ENCODE assay signal across 1 cellular context in the genomic region with DNA sequence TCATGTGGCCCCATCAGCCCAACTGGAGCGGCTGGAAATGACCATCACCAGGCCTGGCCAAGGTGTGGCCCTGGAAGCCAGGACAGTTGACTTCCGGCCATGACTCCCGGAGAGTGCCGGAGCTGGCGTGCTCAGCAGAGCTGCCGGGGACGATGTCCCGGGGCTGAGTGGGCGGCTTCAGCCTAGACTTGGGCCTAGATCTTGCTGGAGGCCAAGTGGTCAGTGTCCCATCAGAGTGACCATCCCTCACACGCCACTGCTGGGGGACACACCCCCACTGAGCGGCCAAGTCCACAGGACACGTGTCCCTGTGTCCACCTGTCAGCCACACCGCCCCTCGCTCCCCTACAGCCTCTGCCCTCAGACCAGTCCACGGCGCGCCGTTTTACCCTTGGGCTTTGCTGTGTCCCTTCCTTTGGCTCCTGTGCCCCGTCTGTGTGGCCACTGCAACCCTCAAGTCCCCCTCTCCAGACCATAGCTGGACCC.
TF ChIP-seq lines count a peak whose summit lies in the region.

No MANE protein-coding gene starts in this region.

TF ChIP-seq in GM23338, 12 proteins besides CTCF, POLR2A, EP300 and RAD21 (continued from another document):
- TF ChIP-seq, protein P1, sequence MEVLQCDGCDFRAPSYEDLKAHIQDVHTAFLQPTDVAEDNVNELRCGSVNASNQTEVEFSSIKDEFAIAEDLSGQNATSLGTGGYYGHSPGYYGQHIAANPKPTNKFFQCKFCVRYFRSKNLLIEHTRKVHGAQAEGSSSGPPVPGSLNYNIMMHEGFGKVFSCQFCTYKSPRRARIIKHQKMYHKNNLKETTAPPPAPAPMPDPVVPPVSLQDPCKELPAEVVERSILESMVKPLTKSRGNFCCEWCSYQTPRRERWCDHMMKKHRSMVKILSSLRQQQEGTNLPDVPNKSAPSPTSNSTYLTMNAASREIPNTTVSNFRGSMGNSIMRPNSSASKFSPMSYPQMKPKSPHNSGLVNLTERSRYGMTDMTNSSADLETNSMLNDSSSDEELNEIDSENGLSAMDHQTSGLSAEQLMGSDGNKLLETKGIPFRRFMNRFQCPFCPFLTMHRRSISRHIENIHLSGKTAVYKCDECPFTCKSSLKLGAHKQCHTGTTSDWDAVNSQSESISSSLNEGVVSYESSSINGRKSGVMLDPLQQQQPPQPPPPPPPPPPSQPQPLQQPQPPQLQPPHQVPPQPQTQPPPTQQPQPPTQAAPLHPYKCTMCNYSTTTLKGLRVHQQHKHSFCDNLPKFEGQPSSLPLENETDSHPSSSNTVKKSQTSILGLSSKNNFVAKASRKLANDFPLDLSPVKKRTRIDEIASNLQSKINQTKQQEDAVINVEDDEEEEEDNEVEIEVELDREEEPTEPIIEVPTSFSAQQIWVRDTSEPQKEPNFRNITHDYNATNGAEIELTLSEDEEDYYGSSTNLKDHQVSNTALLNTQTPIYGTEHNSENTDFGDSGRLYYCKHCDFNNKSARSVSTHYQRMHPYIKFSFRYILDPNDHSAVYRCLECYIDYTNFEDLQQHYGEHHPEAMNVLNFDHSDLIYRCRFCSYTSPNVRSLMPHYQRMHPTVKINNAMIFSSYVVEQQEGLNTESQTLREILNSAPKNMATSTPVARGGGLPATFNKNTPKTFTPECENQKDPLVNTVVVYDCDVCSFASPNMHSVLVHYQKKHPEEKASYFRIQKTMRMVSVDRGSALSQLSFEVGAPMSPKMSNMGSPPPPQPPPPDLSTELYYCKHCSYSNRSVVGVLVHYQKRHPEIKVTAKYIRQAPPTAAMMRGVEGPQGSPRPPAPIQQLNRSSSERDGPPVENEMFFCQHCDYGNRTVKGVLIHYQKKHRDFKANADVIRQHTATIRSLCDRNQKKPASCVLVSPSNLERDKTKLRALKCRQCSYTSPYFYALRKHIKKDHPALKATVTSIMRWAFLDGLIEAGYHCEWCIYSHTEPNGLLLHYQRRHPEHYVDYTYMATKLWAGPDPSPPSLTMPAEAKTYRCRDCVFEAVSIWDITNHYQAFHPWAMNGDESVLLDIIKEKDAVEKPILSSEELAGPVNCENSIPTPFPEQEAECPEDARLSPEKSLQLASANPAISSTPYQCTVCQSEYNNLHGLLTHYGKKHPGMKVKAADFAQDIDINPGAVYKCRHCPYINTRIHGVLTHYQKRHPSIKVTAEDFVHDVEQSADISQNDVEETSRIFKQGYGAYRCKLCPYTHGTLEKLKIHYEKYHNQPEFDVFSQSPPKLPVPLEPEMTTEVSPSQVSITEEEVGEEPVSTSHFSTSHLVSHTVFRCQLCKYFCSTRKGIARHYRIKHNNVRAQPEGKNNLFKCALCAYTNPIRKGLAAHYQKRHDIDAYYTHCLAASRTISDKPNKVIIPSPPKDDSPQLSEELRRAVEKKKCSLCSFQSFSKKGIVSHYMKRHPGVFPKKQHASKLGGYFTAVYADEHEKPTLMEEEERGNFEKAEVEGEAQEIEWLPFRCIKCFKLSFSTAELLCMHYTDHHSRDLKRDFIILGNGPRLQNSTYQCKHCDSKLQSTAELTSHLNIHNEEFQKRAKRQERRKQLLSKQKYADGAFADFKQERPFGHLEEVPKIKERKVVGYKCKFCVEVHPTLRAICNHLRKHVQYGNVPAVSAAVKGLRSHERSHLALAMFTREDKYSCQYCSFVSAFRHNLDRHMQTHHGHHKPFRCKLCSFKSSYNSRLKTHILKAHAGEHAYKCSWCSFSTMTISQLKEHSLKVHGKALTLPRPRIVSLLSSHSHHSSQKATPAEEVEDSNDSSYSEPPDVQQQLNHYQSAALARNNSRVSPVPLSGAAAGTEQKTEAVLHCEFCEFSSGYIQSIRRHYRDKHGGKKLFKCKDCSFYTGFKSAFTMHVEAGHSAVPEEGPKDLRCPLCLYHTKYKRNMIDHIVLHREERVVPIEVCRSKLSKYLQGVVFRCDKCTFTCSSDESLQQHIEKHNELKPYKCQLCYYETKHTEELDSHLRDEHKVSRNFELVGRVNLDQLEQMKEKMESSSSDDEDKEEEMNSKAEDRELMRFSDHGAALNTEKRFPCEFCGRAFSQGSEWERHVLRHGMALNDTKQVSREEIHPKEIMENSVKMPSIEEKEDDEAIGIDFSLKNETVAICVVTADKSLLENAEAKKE (CRISPR knock-in tag; IDR thresholded peaks at IDR 0.05): no peak
- TF ChIP-seq, protein P2, sequence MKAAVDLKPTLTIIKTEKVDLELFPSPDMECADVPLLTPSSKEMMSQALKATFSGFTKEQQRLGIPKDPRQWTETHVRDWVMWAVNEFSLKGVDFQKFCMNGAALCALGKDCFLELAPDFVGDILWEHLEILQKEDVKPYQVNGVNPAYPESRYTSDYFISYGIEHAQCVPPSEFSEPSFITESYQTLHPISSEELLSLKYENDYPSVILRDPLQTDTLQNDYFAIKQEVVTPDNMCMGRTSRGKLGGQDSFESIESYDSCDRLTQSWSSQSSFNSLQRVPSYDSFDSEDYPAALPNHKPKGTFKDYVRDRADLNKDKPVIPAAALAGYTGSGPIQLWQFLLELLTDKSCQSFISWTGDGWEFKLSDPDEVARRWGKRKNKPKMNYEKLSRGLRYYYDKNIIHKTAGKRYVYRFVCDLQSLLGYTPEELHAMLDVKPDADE (IDR thresholded peaks at IDR 0.05): no peak
- TF ChIP-seq, protein P3, sequence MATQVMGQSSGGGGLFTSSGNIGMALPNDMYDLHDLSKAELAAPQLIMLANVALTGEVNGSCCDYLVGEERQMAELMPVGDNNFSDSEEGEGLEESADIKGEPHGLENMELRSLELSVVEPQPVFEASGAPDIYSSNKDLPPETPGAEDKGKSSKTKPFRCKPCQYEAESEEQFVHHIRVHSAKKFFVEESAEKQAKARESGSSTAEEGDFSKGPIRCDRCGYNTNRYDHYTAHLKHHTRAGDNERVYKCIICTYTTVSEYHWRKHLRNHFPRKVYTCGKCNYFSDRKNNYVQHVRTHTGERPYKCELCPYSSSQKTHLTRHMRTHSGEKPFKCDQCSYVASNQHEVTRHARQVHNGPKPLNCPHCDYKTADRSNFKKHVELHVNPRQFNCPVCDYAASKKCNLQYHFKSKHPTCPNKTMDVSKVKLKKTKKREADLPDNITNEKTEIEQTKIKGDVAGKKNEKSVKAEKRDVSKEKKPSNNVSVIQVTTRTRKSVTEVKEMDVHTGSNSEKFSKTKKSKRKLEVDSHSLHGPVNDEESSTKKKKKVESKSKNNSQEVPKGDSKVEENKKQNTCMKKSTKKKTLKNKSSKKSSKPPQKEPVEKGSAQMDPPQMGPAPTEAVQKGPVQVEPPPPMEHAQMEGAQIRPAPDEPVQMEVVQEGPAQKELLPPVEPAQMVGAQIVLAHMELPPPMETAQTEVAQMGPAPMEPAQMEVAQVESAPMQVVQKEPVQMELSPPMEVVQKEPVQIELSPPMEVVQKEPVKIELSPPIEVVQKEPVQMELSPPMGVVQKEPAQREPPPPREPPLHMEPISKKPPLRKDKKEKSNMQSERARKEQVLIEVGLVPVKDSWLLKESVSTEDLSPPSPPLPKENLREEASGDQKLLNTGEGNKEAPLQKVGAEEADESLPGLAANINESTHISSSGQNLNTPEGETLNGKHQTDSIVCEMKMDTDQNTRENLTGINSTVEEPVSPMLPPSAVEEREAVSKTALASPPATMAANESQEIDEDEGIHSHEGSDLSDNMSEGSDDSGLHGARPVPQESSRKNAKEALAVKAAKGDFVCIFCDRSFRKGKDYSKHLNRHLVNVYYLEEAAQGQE (IDR thresholded peaks at IDR 0.05; ENCODE audit: unreplicated experiment): no peak
- no peak for TF ChIP-seq ZNF114 (CRISPR knock-in tag; IDR thresholded peaks at IDR 0.05)
- TF ChIP-seq NANOG (IDR thresholded peaks at IDR 0.05; ENCODE audit: borderline replicate concordance): no peak
- no peak for TF ChIP-seq ZNF331 (CRISPR knock-in tag; IDR thresholded peaks at IDR 0.05; ENCODE audit: low read depth)
- TF ChIP-seq CREB1 (CRISPR knock-in tag; IDR thresholded peaks at IDR 0.05; ENCODE audit: low read depth): no peak
